In genomic region chr10:92891885-92892705, GRCh38 we compare ENCODE assay signal across 11 cellular contexts. TPM values are rescaled to one million over a fixed set of nuclear protein-coding genes. Genes with fewer than 3 reads are reported as not detected.
A peak's percentile ranks its signal among the peaks of the same experiment; 100 is the strongest.
DNase-seq lines count a peak whose midpoint lies in the region; ATAC-seq and TF ChIP-seq lines count a peak whose summit lies in the region.
"Had no signal": no experiment of that assay in that cellular context is flagged by ENCODE, and none has a peak within 500 bp of the region (broad histone marks: within the 10 kb centered on the region; RNA-seq: fewer than 3 reads in every experiment).

No MANE protein-coding gene starts in this region.

- TF ChIP-seq CTCF in endodermal cell (conservative IDR thresholded peaks at IDR 0.05), result no peak
- TF ChIP-seq CTCF in osteoblast (IDR thresholded peaks at IDR 0.05; ENCODE audit: extremely low read depth, low read depth, low read length), result no peak

- peak; percentile 94 for DNase-seq in EL
- DNase-seq in NCI-H69 (lab: John Stamatoyannopoulos, UW), result peak; percentile 91
- peak; percentile 73 for DNase-seq in endodermal cell
- peak; percentile 23 for DNase-seq in osteoblast (ENCODE audit: insufficient read length, low spot score, missing footprints)
- DNase-seq in activated CD4-positive, CD25-positive, alpha-beta regulatory T cell treated with anti-CD3 and anti-CD28 coated beads, Interleukin-2, amount 50 U/mL, for 72 hours, result no peak
- DNase-seq: activated T-cell treated with anti-CD3 and anti-CD28 coated beads, Interleukin-2, amount 50 U/mL, for 4 hours; natural killer cell; upper lobe of left lung had no signal

- 85 to 86% methylated on average over 5 to 6 of the region's 6 CpGs for WGBS in endodermal cell (ENCODE audit: insufficient coverage in 1 of 2, insufficient read length in 1 of 2), 2 experiments

- no peaks in the 10 kb centered on the region for H3K27me3 Mint-ChIP-seq in endodermal cell (ENCODE audit: insufficient read depth)

- H3K36me3 ChIP-seq in endodermal cell (ENCODE audit: control insufficient read depth, insufficient read depth, low read length) (peaks cover 5% of the 10 kb centered on the region), osteoblast (ENCODE audit: insufficient read depth, low read length) (no peaks in the 10 kb centered on the region)

- H2AFZ ChIP-seq in osteoblast (ENCODE audit: low read length), result no peak overlapping the region

- H3K36me3 Mint-ChIP-seq in endodermal cell (ENCODE audit: low read depth), result no peaks in the 10 kb centered on the region
- H3K36me3 Mint-ChIP-seq: natural killer cell had no signal

- no peaks in the 10 kb centered on the region for H3K9me3 ChIP-seq in endodermal cell (ENCODE audit: control insufficient read depth, low read length)
- no peaks in the 10 kb centered on the region for H3K9me3 ChIP-seq in osteoblast (ENCODE audit: low read depth, low read length)
- H3K9me3 ChIP-seq: upper lobe of left lung had no signal

- peaks cover 5% of the 10 kb centered on the region for H4K20me1 ChIP-seq in osteoblast (ENCODE audit: insufficient read depth, low read length)

- H3K27ac Mint-ChIP-seq in endodermal cell, result peak overlapping the region; percentile 77
- H3K27ac Mint-ChIP-seq: natural killer cell had no signal

- H3K27me3 ChIP-seq in endodermal cell (ENCODE audit: control insufficient read depth, insufficient read depth, low read length, poor library complexity, severe bottlenecking) (no peaks in the 10 kb centered on the region), osteoblast (ENCODE audit: insufficient read depth, low read length) (no peaks in the 10 kb centered on the region)
- H3K27me3 ChIP-seq: upper lobe of left lung had no signal

- H3K79me2 ChIP-seq in osteoblast (ENCODE audit: insufficient read depth, low read length), result no peaks in the 10 kb centered on the region

- no peak overlapping the region for H3K9ac ChIP-seq in endodermal cell (ENCODE audit: extremely low read depth, low read length, poor library complexity, severe bottlenecking)

- H3K4me2 ChIP-seq in osteoblast (ENCODE audit: insufficient read depth, low read length), result peak overlapping the region; percentile 32

- no peak overlapping the region for H3K27ac ChIP-seq in endodermal cell (ENCODE audit: low read depth, low read length)
- H3K27ac ChIP-seq in osteoblast (ENCODE audit: low read depth, low read length), result no peak overlapping the region
- H3K27ac ChIP-seq: upper lobe of left lung had no signal

- H3K4me1 Mint-ChIP-seq in endodermal cell, result peaks cover 35% of the 10 kb centered on the region

- no peaks in the 10 kb centered on the region for H3K9me3 Mint-ChIP-seq in endodermal cell
- H3K9me3 Mint-ChIP-seq: activated T-cell treated with anti-CD3 and anti-CD28 coated beads, Interleukin-2, amount 50 U/mL, for 4 hours; natural killer cell had no signal

- no peak overlapping the region for H3K4me3 Mint-ChIP-seq in endodermal cell
- H3K4me3 Mint-ChIP-seq: activated T-cell treated with anti-CD3 and anti-CD28 coated beads, Interleukin-2, amount 50 U/mL, for 4 hours; natural killer cell had no signal

- ATAC-seq in GM19324 (IDR thresholded peaks at IDR 0.05; ENCODE audit: low FRiP score, unreplicated experiment) (no peak), GM21528 (IDR thresholded peaks at IDR 0.05; ENCODE audit: low FRiP score, unreplicated experiment) (no peak), GM21360 (IDR thresholded peaks at IDR 0.05; ENCODE audit: unreplicated experiment) (no peak)
- ATAC-seq: activated T-cell treated with anti-CD3 and anti-CD28 coated beads, Interleukin-2, amount 50 U/mL, for 4 hours; natural killer cell had no signal

- no peaks in the 10 kb centered on the region for H3K4me1 ChIP-seq in endodermal cell (ENCODE audit: control insufficient read depth, insufficient read depth, low read length)
- peaks cover 10% of the 10 kb centered on the region for H3K4me1 ChIP-seq in osteoblast (ENCODE audit: insufficient read depth, low read length)

- H3K4me3 ChIP-seq in endodermal cell (ENCODE audit: low read length), result no peak overlapping the region
- no peak overlapping the region for H3K4me3 ChIP-seq in osteoblast (ENCODE audit: insufficient read depth, low read length)
- H3K4me3 ChIP-seq: upper lobe of left lung had no signal

RNA-seq across cellular contexts. Expression of gene EXOC6, which starts 43.8 kb away (rescaled TPM):
- total RNA-seq in endodermal cell, result 10 to 100 TPM; 12.1 to 21.3 TPM
- 18.0 TPM for polyA plus RNA-seq in endodermal cell (2013, experiment 1 of 2)
- 17.0 TPM for polyA plus RNA-seq in endodermal cell (2013, experiment 2 of 2)
- total RNA-seq in osteoblast, result 5.0 and 8.7 TPM in 2 replicates
